ENCODE assay signal across 1 cellular context in the genomic region with DNA sequence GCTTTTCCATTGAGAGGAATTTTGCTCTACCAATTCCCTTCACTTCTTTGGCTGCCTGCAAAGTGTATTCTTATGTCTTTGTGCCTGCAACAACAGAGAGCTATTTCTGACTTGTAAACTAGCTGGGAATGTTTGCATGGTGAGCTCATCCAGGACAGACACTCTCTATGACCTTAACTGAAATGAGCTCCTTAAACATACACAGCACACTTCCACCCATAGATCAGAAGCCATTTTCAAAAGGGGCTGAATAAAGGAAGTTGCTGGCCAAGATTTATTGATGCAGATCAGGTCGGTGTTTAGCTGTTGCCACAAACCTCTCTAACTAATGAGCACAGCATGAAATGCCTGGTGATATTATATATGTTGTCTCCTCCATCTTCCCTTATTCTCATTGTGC.
TF ChIP-seq lines count a peak whose summit lies in the region.

No MANE protein-coding gene starts in this region.

TF ChIP-seq in HepG2, 621 proteins besides CTCF, POLR2A, EP300 and RAD21 (continued from another document):
- TF ChIP-seq JUND (CRISPR knock-in tag; IDR thresholded peaks at IDR 0.05) (peak; percentile 44; the same call in 1 of the 2 replicates), ZNF746 (CRISPR knock-in tag; IDR thresholded peaks at IDR 0.05) (no peak), ZNF138 (CRISPR knock-in tag; IDR thresholded peaks at IDR 0.05; ENCODE audit: low read depth) (no peak), HNRNPK (IDR thresholded peaks at IDR 0.05; ENCODE audit: low read depth, low read length, poor library complexity, severe bottlenecking) (no peak), SRSF1 (optimal IDR thresholded peaks at IDR 0.05; ENCODE audit: low read depth, low read length) (no peak), HNRNPL (IDR thresholded peaks at IDR 0.05; ENCODE audit: low read depth, low read length) (no peak), SALL2 (CRISPR knock-in tag; IDR thresholded peaks at IDR 0.05) (no peak), TBP (CRISPR knock-in tag; IDR thresholded peaks at IDR 0.05) (no peak)
- TF ChIP-seq, protein P1, sequence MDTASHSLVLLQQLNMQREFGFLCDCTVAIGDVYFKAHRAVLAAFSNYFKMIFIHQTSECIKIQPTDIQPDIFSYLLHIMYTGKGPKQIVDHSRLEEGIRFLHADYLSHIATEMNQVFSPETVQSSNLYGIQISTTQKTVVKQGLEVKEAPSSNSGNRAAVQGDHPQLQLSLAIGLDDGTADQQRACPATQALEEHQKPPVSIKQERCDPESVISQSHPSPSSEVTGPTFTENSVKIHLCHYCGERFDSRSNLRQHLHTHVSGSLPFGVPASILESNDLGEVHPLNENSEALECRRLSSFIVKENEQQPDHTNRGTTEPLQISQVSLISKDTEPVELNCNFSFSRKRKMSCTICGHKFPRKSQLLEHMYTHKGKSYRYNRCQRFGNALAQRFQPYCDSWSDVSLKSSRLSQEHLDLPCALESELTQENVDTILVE (CRISPR knock-in tag; IDR thresholded peaks at IDR 0.05): no peak
